In genomic region chr12:50214018-50214417, GRCh38 we compare ENCODE assay signal across 1 cellular context.
TF ChIP-seq lines count a peak whose summit lies in the region.

No MANE protein-coding gene starts in this region.

TF ChIP-seq in H1, 55 proteins besides CTCF, POLR2A, EP300 and RAD21:
- TF ChIP-seq ATF3 (IDR thresholded peaks at IDR 0.05; ENCODE audit: insufficient read depth, low read depth, low read length), result no peak
- TF ChIP-seq MAFK (IDR thresholded peaks at IDR 0.05; ENCODE audit: low read depth, low read length), result peak; percentile 94
- no peak for TF ChIP-seq CHD2 (IDR thresholded peaks at IDR 0.05; ENCODE audit: low read length)
- no peak for TF ChIP-seq EZH2 (IDR thresholded peaks at IDR 0.05; ENCODE audit: low read depth, low read length, severe bottlenecking)
- no peak for TF ChIP-seq SP2 (IDR thresholded peaks at IDR 0.05; ENCODE audit: low read length)
- TF ChIP-seq SAP30 (IDR thresholded peaks at IDR 0.05; ENCODE audit: insufficient read depth, insufficient replicate concordance, low read length), result no peak
